Comparison of ENCODE assay signal across 8 cellular contexts in the genomic region with DNA sequence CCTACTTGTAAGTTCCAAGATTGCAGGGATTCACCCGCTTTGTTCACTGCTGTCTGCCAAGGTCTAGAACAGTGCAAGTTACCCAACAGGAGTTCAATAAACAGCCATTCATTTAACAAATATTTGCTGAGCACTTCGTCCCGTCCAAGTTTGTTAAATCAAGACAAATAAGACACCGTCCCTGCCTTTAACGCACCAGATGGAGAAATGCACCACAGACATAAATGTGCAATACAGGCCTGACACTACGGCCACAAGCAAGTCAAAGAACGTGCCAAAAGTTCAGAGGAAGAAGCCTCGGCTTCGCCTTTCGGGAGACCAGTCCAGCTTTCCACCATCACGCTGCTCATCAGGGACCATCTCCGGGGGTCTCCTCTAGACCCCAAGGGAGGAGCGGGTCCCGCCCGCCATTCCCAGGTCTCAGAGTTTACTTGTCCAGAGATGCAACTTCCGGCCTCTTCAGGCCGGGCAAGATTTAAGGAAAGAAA. TPM values are rescaled to one million over a fixed set of nuclear protein-coding genes. Genes with fewer than 3 reads are reported as not detected.
DNase-seq lines count a peak whose midpoint lies in the region; ATAC-seq and TF ChIP-seq lines count a peak whose summit lies in the region.

No MANE protein-coding gene starts in this region.

- H3K27me3 Mint-ChIP-seq in GM23338 (ENCODE audit: insufficient read depth, low read depth, poor library complexity) (peaks cover 14% of the 10 kb centered on the region), mesothelial cell of epicardium (ENCODE audit: low read depth) (no peaks in the 10 kb centered on the region)

- no peaks in the 10 kb centered on the region; the same call in 2 of the 3 replicates for H3K9me3 Mint-ChIP-seq in GM23338
- no peaks in the 10 kb centered on the region for H3K9me3 Mint-ChIP-seq in mesothelial cell of epicardium

- no peaks in the 10 kb centered on the region for H3K9me2 ChIP-seq in GM23338 (ENCODE audit: insufficient read depth)

- H2AFZ ChIP-seq in GM23338 (peak overlapping the region; percentile 98), OCI-LY3 (ENCODE audit: low read depth, low read length) (peak overlapping the region; percentile 91)

- 2% methylated on average over 17 of the region's 17 CpGs for WGBS in aorta, 2 donors

- no peaks in the 10 kb centered on the region for H3K27me3 ChIP-seq in GM23338 (ENCODE audit: insufficient read depth)
- no peaks in the 10 kb centered on the region for H3K27me3 ChIP-seq in OCI-LY3 (ENCODE audit: low read depth, low read length)
- no peaks in the 10 kb centered on the region for H3K27me3 ChIP-seq in duodenal mucosa (ENCODE audit: control insufficient read depth in 1 of 2, insufficient read depth in 2 of 2, low read length in 2 of 2)
- H3K27me3 ChIP-seq in aorta (ENCODE audit: control insufficient read depth in 1 of 2, insufficient read depth in 2 of 2, low read length in 1 of 2): no peaks in the 10 kb centered on the region

- ATAC-seq in GM23338 (peak; percentile 2; the same call in 1 of the 3 replicates), aorta (ENCODE audit: low FRiP score) (peak; percentile 20), HG03460 (IDR thresholded peaks at IDR 0.05; ENCODE audit: unreplicated experiment) (no peak)

- H3K36me3 ChIP-seq in GM23338 (ENCODE audit: insufficient read depth): peaks cover 24% of the 10 kb centered on the region
- H3K36me3 ChIP-seq in OCI-LY3 (replicated peaks; ENCODE audit: low read depth, low read length): peaks cover 27% of the 10 kb centered on the region
- peaks cover 19 to 29% of the 10 kb centered on the region in 2 donors for H3K36me3 ChIP-seq in duodenal mucosa (ENCODE audit: control insufficient read depth in 1 of 2, insufficient read depth in 2 of 2, low read length in 2 of 2)
- H3K36me3 ChIP-seq in aorta (ENCODE audit: control insufficient read depth in 1 of 2, insufficient read depth in 2 of 2, low read length in 1 of 2): peaks cover 0 to 3% of the 10 kb centered on the region in 2 donors

- H3K9me3 ChIP-seq in OCI-LY3 (ENCODE audit: insufficient read depth, low read length) (no peaks in the 10 kb centered on the region), duodenal mucosa (ENCODE audit: control insufficient read depth in 1 of 2, low read length in 2 of 2) (no peaks in the 10 kb centered on the region), aorta (ENCODE audit: control insufficient read depth, low read length) (no peaks in the 10 kb centered on the region)

- H3K27ac Mint-ChIP-seq in GM23338 (peak overlapping the region; percentile 89; the same call in 1 of the 2 replicates), mesothelial cell of epicardium (peak overlapping the region; percentile 96)

- no peak for TF ChIP-seq CTCF in GM23338 (conservative IDR thresholded peaks at IDR 0.05; ENCODE audit: low read depth in 2 of 2)
- no peak for TF ChIP-seq CTCF in OCI-LY3 (IDR thresholded peaks at IDR 0.05; ENCODE audit: low read depth, low read length)
- TF ChIP-seq CTCF in mesothelial cell of epicardium (IDR thresholded peaks at IDR 0.05; ENCODE audit: unreplicated experiment): no peak

- H3K4me1 Mint-ChIP-seq in GM23338 (peaks cover 18% of the 10 kb centered on the region), mesothelial cell of epicardium (peaks cover 24% of the 10 kb centered on the region)

- H3K79me2 ChIP-seq in GM23338 (replicated peaks; ENCODE audit: insufficient read depth): peaks cover 49% of the 10 kb centered on the region
- H3K79me2 ChIP-seq in OCI-LY3 (ENCODE audit: low read length): peaks cover 47% of the 10 kb centered on the region

- H3F3A ChIP-seq in GM23338 (replicated peaks; ENCODE audit: low read depth): no peaks in the 10 kb centered on the region

- intact Hi-C loops in aorta (cut with DNase I): loop anchor here in 1 of 2 donors (5.0 to 10.0 kb wide), 3 partner anchors 124 to 1551 kb away; a partner anchor contains a TSS

- H3K4me3 Mint-ChIP-seq in GM23338 (peak overlapping the region; percentile 98), mesothelial cell of epicardium (peak overlapping the region; percentile 91)

- DNase-seq in GM23338 (ENCODE audit: low spot score) (peak; percentile 13), mesothelial cell of epicardium (ENCODE audit: low spot score in 2 of 2, unreplicated experiment in 2 of 2) (no peak), aorta (no peak), NCI-H1694 treated with DMSO at 0.1 percent for 48 hours (lab: John Stamatoyannopoulos, UW) (no peak)

- peak overlapping the region; percentile 97 for H3K9ac ChIP-seq in OCI-LY3 (ENCODE audit: low read length)
- H3K9ac ChIP-seq in duodenal mucosa (ENCODE audit: low read depth in 1 of 2, low read length in 2 of 2): peak overlapping the region; percentile 75 to 86

- peaks cover 18% of the 10 kb centered on the region; the same call in 1 of the 2 replicates for H4K20me1 ChIP-seq in GM23338 (replicated peaks; ENCODE audit: insufficient read depth)
- H4K20me1 ChIP-seq in OCI-LY3 (ENCODE audit: insufficient read depth, low read length): peaks cover 15% of the 10 kb centered on the region

- peaks cover 27% of the 10 kb centered on the region for H3K36me3 Mint-ChIP-seq in GM23338 (ENCODE audit: low read depth)
- peaks cover 16% of the 10 kb centered on the region for H3K36me3 Mint-ChIP-seq in mesothelial cell of epicardium

- peak overlapping the region; percentile 96 for H3K4me3 ChIP-seq in GM08714 (ENCODE audit: low read length)
- peak overlapping the region; percentile 98 for H3K4me3 ChIP-seq in GM23338
- peak overlapping the region; percentile 89 for H3K4me3 ChIP-seq in OCI-LY3 (ENCODE audit: low read length)
- H3K4me3 ChIP-seq in duodenal mucosa (ENCODE audit: low read depth in 1 of 2, low read length in 2 of 2): peak overlapping the region; percentile 84 to 95
- peak overlapping the region; percentile 82 to 86 for H3K4me3 ChIP-seq in aorta (ENCODE audit: low read length in 2 of 2)

- H3K4me1 ChIP-seq in GM23338 (ENCODE audit: insufficient read depth) (peaks cover 8% of the 10 kb centered on the region; the same call in 1 of the 2 replicates), OCI-LY3 (ENCODE audit: low read length) (peaks cover 15% of the 10 kb centered on the region), duodenal mucosa (ENCODE audit: control insufficient read depth in 1 of 2, insufficient read depth in 2 of 2, low read length in 2 of 2) (peaks cover 28 to 33% of the 10 kb centered on the region in 2 donors), aorta (ENCODE audit: control insufficient read depth in 1 of 2, insufficient read depth in 2 of 2, low read length in 2 of 2) (peaks cover 0 to 8% of the 10 kb centered on the region in 2 donors)

- peak overlapping the region; percentile 85 for H3K27ac ChIP-seq in GM23338 (ENCODE audit: low read depth)
- peak overlapping the region; percentile 59 for H3K27ac ChIP-seq in OCI-LY3 (ENCODE audit: low read length)
- H3K27ac ChIP-seq in duodenal mucosa (ENCODE audit: low read depth, low read length): peak overlapping the region; percentile 72
- H3K27ac ChIP-seq in aorta (ENCODE audit: low read depth in 1 of 2, low read length in 2 of 2): peak overlapping the region in 1 of 2 donors; percentile 41

- H3K4me2 ChIP-seq in GM23338 (peak overlapping the region; percentile 98), OCI-LY3 (ENCODE audit: low read length) (peak overlapping the region; percentile 96)

TF ChIP-seq in GM23338, 12 proteins besides CTCF, POLR2A, EP300 and RAD21 (continues in another document):
- TF ChIP-seq NANOG (IDR thresholded peaks at IDR 0.05; ENCODE audit: borderline replicate concordance): no peak
- TF ChIP-seq, protein P1, sequence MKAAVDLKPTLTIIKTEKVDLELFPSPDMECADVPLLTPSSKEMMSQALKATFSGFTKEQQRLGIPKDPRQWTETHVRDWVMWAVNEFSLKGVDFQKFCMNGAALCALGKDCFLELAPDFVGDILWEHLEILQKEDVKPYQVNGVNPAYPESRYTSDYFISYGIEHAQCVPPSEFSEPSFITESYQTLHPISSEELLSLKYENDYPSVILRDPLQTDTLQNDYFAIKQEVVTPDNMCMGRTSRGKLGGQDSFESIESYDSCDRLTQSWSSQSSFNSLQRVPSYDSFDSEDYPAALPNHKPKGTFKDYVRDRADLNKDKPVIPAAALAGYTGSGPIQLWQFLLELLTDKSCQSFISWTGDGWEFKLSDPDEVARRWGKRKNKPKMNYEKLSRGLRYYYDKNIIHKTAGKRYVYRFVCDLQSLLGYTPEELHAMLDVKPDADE (IDR thresholded peaks at IDR 0.05): no peak
- TF ChIP-seq ZNF114 (CRISPR knock-in tag; IDR thresholded peaks at IDR 0.05): no peak
- no peak for TF ChIP-seq JUNB (IDR thresholded peaks at IDR 0.05; ENCODE audit: unreplicated experiment)
- no peak for TF ChIP-seq POLR2AphosphoS5 (IDR thresholded peaks at IDR 0.05; ENCODE audit: low read depth)

RNA-seq across cellular contexts. Expression of a gene that starts 0.4 kb away (rescaled TPM):
- 5.8 and 9.6 TPM in 2 replicates for total RNA-seq in GM23338 (2014; rRNA removed; shearing (Covaris generic))
- polyA plus RNA-seq in GM23338 (2016; fragmentation: Nextera tagmentation; extraction: Ambion mirVana) (21.6 and 25.3 TPM in 2 replicates), aorta (10 to 100 TPM; 16.0 to 29.8 TPM)
- total RNA-seq in mesothelial cell of epicardium (8.4 to 12.2 TPM (median 9.2 TPM) in 3 replicates), aorta (10 to 100 TPM; 11.2 to 14.0 TPM)

RNA-seq across cellular contexts. Expression of a gene that starts 0.6 kb away (rescaled TPM):
- total RNA-seq in GM23338 (2014; rRNA removed; shearing (Covaris generic)): 171 and 266 TPM in 2 replicates
- polyA plus RNA-seq in GM23338 (2016; fragmentation: Nextera tagmentation; extraction: Ambion mirVana) (873 and 893 TPM in 2 replicates), aorta (100 to 1,000 TPM; 179 to 463 TPM)
- total RNA-seq in mesothelial cell of epicardium (38.9 to 44.9 TPM (median 43.3 TPM) in 3 replicates), aorta (10 to 100 TPM; 60.1 to 63.2 TPM)
